Comparison of ENCODE assay signal across 8 cellular contexts in the genomic region with DNA sequence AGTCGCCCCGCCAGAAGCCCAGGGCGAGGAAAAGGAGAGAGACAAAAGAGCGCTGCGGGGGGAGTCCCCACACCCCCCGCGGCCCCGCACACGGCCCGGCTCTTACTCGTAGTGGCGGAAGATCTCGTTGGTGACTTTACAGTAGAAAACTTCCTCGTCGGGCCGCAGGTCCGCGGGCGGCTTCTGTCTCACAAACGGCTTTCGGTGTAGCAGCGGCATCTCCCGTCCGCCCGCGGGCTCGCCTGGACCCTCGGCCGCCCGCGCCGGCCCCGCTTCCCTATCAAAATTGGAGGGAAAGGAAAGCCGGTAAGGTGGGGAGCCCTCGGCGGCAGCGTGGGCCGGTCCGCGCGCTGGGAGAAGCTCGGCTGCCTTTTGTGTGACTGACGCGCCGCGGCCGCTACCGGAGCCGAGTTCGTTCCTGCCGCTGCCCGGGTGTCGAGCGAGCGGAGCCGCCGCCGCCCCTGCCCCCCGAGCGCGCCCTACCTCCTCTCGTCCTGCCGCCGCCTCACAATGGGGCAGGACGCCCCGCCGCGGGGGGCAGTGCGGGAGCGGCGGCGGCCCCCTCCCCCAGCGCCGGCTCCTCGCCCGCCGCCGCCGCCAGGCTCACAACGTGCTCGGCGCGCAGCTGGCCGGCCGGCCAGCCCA. TPM values are rescaled to one million over a fixed set of nuclear protein-coding genes. Genes with fewer than 3 reads are reported as not detected.
DNase-seq lines count a peak whose midpoint lies in the region; ATAC-seq lines count a peak whose summit lies in the region.

No MANE protein-coding gene starts in this region.

- H3K4me1 ChIP-seq in right cardiac atrium (ENCODE audit: control insufficient read depth, insufficient read depth, low read length) (no peaks in the 10 kb centered on the region), rectal smooth muscle tissue (ENCODE audit: control insufficient read depth, insufficient read depth, low read length) (peaks cover 3% of the 10 kb centered on the region)

- no peaks in the 10 kb centered on the region for H3K9me3 ChIP-seq in right cardiac atrium (ENCODE audit: control insufficient read depth, low read length)

- intact Hi-C loops in right cardiac atrium (cut with DNase I): loop anchor here in 1 of 4 donors (10.0 kb wide), 1 partner anchor 110 kb away; the partner anchor contains the start of gene SRP54

- H3K27ac Mint-ChIP-seq in IgD-negative memory B cell: peak overlapping the region; percentile 99 to 100 (median 99)

- under 1% methylated on average over 85 of the region's 85 CpGs for WGBS in right cardiac atrium

- no peaks in the 10 kb centered on the region for H3K27me3 ChIP-seq in right cardiac atrium (ENCODE audit: control insufficient read depth, insufficient read depth)
- no peaks in the 10 kb centered on the region for H3K27me3 ChIP-seq in rectal smooth muscle tissue (ENCODE audit: control insufficient read depth, insufficient read depth, low read length)

- peaks cover 24 to 33% (median 30%) of the 10 kb centered on the region in 3 donors for H3K4me1 Mint-ChIP-seq in IgD-negative memory B cell

- ATAC-seq in GM21619 (IDR thresholded peaks at IDR 0.05; ENCODE audit: unreplicated experiment): peak; percentile 30
- peak; percentile 47 to 53 for ATAC-seq in right cardiac atrium

- peak overlapping the region; percentile 91 for H3K27ac ChIP-seq in right cardiac atrium (ENCODE audit: low read length)
- peak overlapping the region; percentile 98 for H3K27ac ChIP-seq in rectal smooth muscle tissue (ENCODE audit: low read depth, low read length)

- H3K4me3 Mint-ChIP-seq in IgD-negative memory B cell: peak overlapping the region; percentile 97 to 100 (median 98)

- H3K9me3 Mint-ChIP-seq in IgD-negative memory B cell: peaks cover 0 to 2% (median 0%) of the 10 kb centered on the region in 3 donors

- peak overlapping the region; percentile 86 for H3K9ac ChIP-seq in rectal smooth muscle tissue (ENCODE audit: low read length)

- no peaks in the 10 kb centered on the region for H3K36me3 Mint-ChIP-seq in IgD-negative memory B cell

- no peaks in the 10 kb centered on the region for H3K27me3 Mint-ChIP-seq in IgD-negative memory B cell

- peak; percentile 34 for DNase-seq in GDM1 (lab: John Stamatoyannopoulos, UW)
- DNase-seq in SK-N-DZ (ENCODE audit: low spot score): peak; percentile 63
- DNase-seq in amniotic stem cell (lab: John Stamatoyannopoulos, UW): peak; percentile 10
- peak; percentile 45 to 81 (median 80) for DNase-seq in right cardiac atrium
- no peak for DNase-seq in GOT3 (lab: John Stamatoyannopoulos, UW)

- H3K4me3 ChIP-seq in right cardiac atrium (ENCODE audit: low read length): peak overlapping the region; percentile 84
- peak overlapping the region; percentile 89 for H3K4me3 ChIP-seq in rectal smooth muscle tissue (ENCODE audit: low read length)

- no peaks in the 10 kb centered on the region for H3K36me3 ChIP-seq in rectal smooth muscle tissue (ENCODE audit: control insufficient read depth, insufficient read depth, low read length)

RNA-seq across cellular contexts. Expression of gene BAZ1A, which starts 0.7 kb away (rescaled TPM):
- polyA plus RNA-seq in IgD-negative memory B cell (20.6 TPM), right cardiac atrium (5.0 TPM)
- polyA plus RNA-seq in SK-N-DZ (2014; cell fraction: cytosol; rRNA removed): 40.2 and 45.0 TPM in 2 replicates
- 40.2 and 44.7 TPM in 2 replicates for polyA plus RNA-seq in SK-N-DZ (2014; cell fraction: nucleus; rRNA removed)
- total RNA-seq in right cardiac atrium: 10 to 100 TPM in 1 of 4 donors, 1 to 10 TPM in 3; 5.7 to 11.5 (median 7.4) TPM
